ENCODE assay signal across 25 cellular contexts in genomic region chr15:25718597-25718996, GRCh38.
DNase-seq lines count a peak whose midpoint lies in the region; ATAC-seq, FAIRE-seq and TF ChIP-seq lines count a peak whose summit lies in the region.
"Had no signal": no experiment of that assay in that cellular context is flagged by ENCODE, and none has a peak within 500 bp of the region (broad histone marks: within the 10 kb centered on the region; RNA-seq: fewer than 3 reads in every experiment).

No MANE protein-coding gene starts in this region.

- H3K27me3 Mint-ChIP-seq in astrocyte (ENCODE audit: low read depth, unreplicated experiment) = no peaks in the 10 kb centered on the region
- H3K27me3 Mint-ChIP-seq: CD4-positive, CD25-positive, alpha-beta regulatory T cell had no signal

- peaks cover 11% of the 10 kb centered on the region for H3K4me1 ChIP-seq in astrocyte (ENCODE audit: insufficient read depth, low read length)
- no peaks in the 10 kb centered on the region for H3K4me1 ChIP-seq in upper lobe of right lung
- H3K4me1 ChIP-seq: A549 had no signal

- no peak for FAIRE-seq in astrocyte (lab: Jason Lieb, UNC)
- FAIRE-seq: A549, GM12891 had no signal

- peak overlapping the region; percentile 58 for H3K4me2 ChIP-seq in astrocyte (ENCODE audit: low read length)
- H3K4me2 ChIP-seq: A549, SK-N-SH had no signal

- H3K9ac ChIP-seq in astrocyte (ENCODE audit: low read length) = peak overlapping the region; percentile 25
- H3K9ac ChIP-seq: SK-N-SH had no signal

- H3K27ac ChIP-seq in astrocyte (ENCODE audit: low read depth, low read length) (no peak overlapping the region), upper lobe of right lung (no peak overlapping the region)
- H3K27ac ChIP-seq: A549, RWPE1 had no signal

- H3K4me3 Mint-ChIP-seq in astrocyte (ENCODE audit: unreplicated experiment) = no peak overlapping the region
- H3K4me3 Mint-ChIP-seq: B cell; CD4-positive, CD25-positive, alpha-beta regulatory T cell had no signal

- H3K36me3 ChIP-seq in astrocyte (ENCODE audit: insufficient read depth, low read length) = peaks cover 3% of the 10 kb centered on the region
- H3K36me3 ChIP-seq in upper lobe of right lung = peaks cover 4% of the 10 kb centered on the region

- no peaks in the 10 kb centered on the region for H4K20me1 ChIP-seq in astrocyte (ENCODE audit: insufficient read depth, low read length)

- in situ Hi-C loops in G401 (cut with HindIII; ENCODE audit: low sequenced_read_pairs) = no loop called here

- H3K27me3 ChIP-seq in astrocyte (ENCODE audit: insufficient read depth, low read length) (no peaks in the 10 kb centered on the region), upper lobe of right lung (no peaks in the 10 kb centered on the region)

- no peaks in the 10 kb centered on the region for H3K9me3 Mint-ChIP-seq in astrocyte (ENCODE audit: unreplicated experiment)
- H3K9me3 Mint-ChIP-seq: CD4-positive, CD25-positive, alpha-beta regulatory T cell had no signal

- ATAC-seq in upper lobe of right lung = peak; percentile 4
- ATAC-seq: A549 had no signal

- H3K9me3 ChIP-seq in astrocyte (ENCODE audit: insufficient read depth, low read depth, low read length) = no peaks in the 10 kb centered on the region
- H3K9me3 ChIP-seq in upper lobe of right lung = no peaks in the 10 kb centered on the region
- H3K9me3 ChIP-seq: A549, SK-N-SH had no signal

- peak overlapping the region; percentile 38 for H2AFZ ChIP-seq in astrocyte (ENCODE audit: low read depth, low read length)

- intact Hi-C loops in upper lobe of right lung (cut with DNase I) = no loop called here

- no peaks in the 10 kb centered on the region for H3K4me1 Mint-ChIP-seq in astrocyte (ENCODE audit: low read depth, unreplicated experiment)
- H3K4me1 Mint-ChIP-seq: CD4-positive, CD25-positive, alpha-beta regulatory T cell had no signal

- no peaks in the 10 kb centered on the region for H3K79me2 ChIP-seq in astrocyte (ENCODE audit: insufficient read depth, low read length)

- TF ChIP-seq CTCF in astrocyte (IDR thresholded peaks at IDR 0.05; ENCODE audit: insufficient read depth, low read depth, low read length) (no peak), upper lobe of right lung (IDR thresholded peaks at IDR 0.05) (no peak)

- H3K36me3 Mint-ChIP-seq in astrocyte (ENCODE audit: low read depth, unreplicated experiment) = peaks cover 24% of the 10 kb centered on the region
- H3K36me3 Mint-ChIP-seq: IgD-negative memory B cell had no signal

- no peak overlapping the region for H3K4me3 ChIP-seq in astrocyte (ENCODE audit: insufficient read depth, low read depth, low read length)
- H3K4me3 ChIP-seq in upper lobe of right lung = no peak overlapping the region
- H3K4me3 ChIP-seq: A549 had no signal

- peak; percentile 54 for DNase-seq in G401 (ENCODE audit: low spot score)
- no peak for DNase-seq in astrocyte (ENCODE audit: low read depth)
- DNase-seq in mesenteric fat pad (ENCODE audit: low spot score) = peak; percentile 81
- DNase-seq in upper lobe of right lung = peak; percentile 57
- no peak for DNase-seq in epidermal melanocyte (ENCODE audit: insufficient read length, low spot score)
- no peak for DNase-seq in HT-29 (ENCODE audit: low spot score)
- no peak for DNase-seq in DMS 273 treated with DMSO at 0.1 percent for 48 hours (lab: John Stamatoyannopoulos, UW)
- DNase-seq: CD4-positive, CD25-positive, alpha-beta regulatory T cell; COR-L47; DMS79 treated with DMSO at 0.1 percent for 48 hours; GOT3; HCEC 1CT; NCI-H1105; NCI-H146; NCI-H2029 treated with DMSO at 0.1 percent for 48 hours; NCI-H345; NCI-H774; NK-92 treated with Interleukin-12 subunit alpha and Interleukin-12 subunit beta, amount 100 ng/mL, for 24 hours; SIG-M5; SK-N-SH had no signal

- H3K27ac Mint-ChIP-seq in astrocyte (ENCODE audit: unreplicated experiment) = no peak overlapping the region
- H3K27ac Mint-ChIP-seq: B cell; CD4-positive, CD25-positive, alpha-beta regulatory T cell; IgD-negative memory B cell had no signal

Comparison
In these comparisons a context has a peak if more than half of its experiments do, and no peak if none do; other contexts are left out.
1. DNase-seq: peak in G401 (single experiment), mesenteric fat pad (single experiment) and upper lobe of right lung (single experiment); none in astrocyte (single experiment), epidermal melanocyte (single experiment), HT-29 (single experiment) and DMS 273 treated with DMSO at 0.1 percent for 48 hours (single experiment).